20 cellular contexts compared by ENCODE assay signal in genomic region chr3:39103791-39104552, GRCh38. TPM values are rescaled to one million over a fixed set of nuclear protein-coding genes. Genes with fewer than 3 reads are reported as not detected.
DNase-seq lines count a peak whose midpoint lies in the region; ATAC-seq, FAIRE-seq and TF ChIP-seq lines count a peak whose summit lies in the region.
"Had no signal": no experiment of that assay in that cellular context is flagged by ENCODE, and none has a peak within 500 bp of the region (broad histone marks: within the 10 kb centered on the region; RNA-seq: fewer than 3 reads in every experiment).

No MANE protein-coding gene starts in this region.

- no peaks in the 10 kb centered on the region for H3K36me3 Mint-ChIP-seq in natural killer cell treated with Interleukin-12 subunit alpha and Interleukin-12 subunit beta and Interleukin-15 and Interleukin-18, amount 100 ng/mL, for 72 hours
- no peaks in the 10 kb centered on the region for H3K36me3 Mint-ChIP-seq in natural killer cell
- peaks cover 17% of the 10 kb centered on the region for H3K36me3 Mint-ChIP-seq in central memory CD8-positive, alpha-beta T cell (ENCODE audit: insufficient read depth)
- H3K36me3 Mint-ChIP-seq in neural crest cell (ENCODE audit: low read depth), result no peaks in the 10 kb centered on the region

- H3K27ac Mint-ChIP-seq in natural killer cell treated with Interleukin-12 subunit alpha and Interleukin-12 subunit beta and Interleukin-15 and Interleukin-18, amount 100 ng/mL, for 72 hours, result no peak overlapping the region
- H3K27ac Mint-ChIP-seq in natural killer cell (no peak overlapping the region), neural crest cell (ENCODE audit: unreplicated experiment) (peak overlapping the region; percentile 27)
- H3K27ac Mint-ChIP-seq in central memory CD8-positive, alpha-beta T cell (ENCODE audit: low read depth), result peak overlapping the region; percentile 70

- peak; percentile 39 for DNase-seq in natural killer cell treated with Interleukin-12 subunit alpha and Interleukin-12 subunit beta and Interleukin-15 and Interleukin-18, amount 100 ng/mL, for 72 hours (ENCODE audit: low spot score)
- DNase-seq in natural killer cell (no peak), neural crest cell (ENCODE audit: low read depth, low spot score) (no peak), urothelium cell line (ENCODE audit: low spot score) (no peak), NCI-H748 treated with DMSO at 0.1 percent for 48 hours (lab: John Stamatoyannopoulos, UW) (no peak)
- no peak for DNase-seq in central memory CD8-positive, alpha-beta T cell (ENCODE audit: low spot score in 2 of 2)
- DNase-seq: activated naive CD4-positive, alpha-beta T cell treated with anti-CD3 and anti-CD28 coated beads, Interleukin-2, amount 50 U/mL, for 16 hours; DMS153; effector CD4-positive, alpha-beta T cell; lower lobe of right lung; NCI-H2107; NCI-H526 treated with DMSO at 0.1 percent for 48 hours; Peyer's patch; sigmoid colon; uterus had no signal

- H3K4me3 Mint-ChIP-seq in natural killer cell treated with Interleukin-12 subunit alpha and Interleukin-12 subunit beta and Interleukin-15 and Interleukin-18, amount 100 ng/mL, for 72 hours, result no peak overlapping the region
- no peak overlapping the region for H3K4me3 Mint-ChIP-seq in natural killer cell
- H3K4me3 Mint-ChIP-seq in central memory CD8-positive, alpha-beta T cell, result no peak overlapping the region
- H3K4me3 Mint-ChIP-seq in neural crest cell, result peak overlapping the region; percentile 89

- H3K27me3 Mint-ChIP-seq in natural killer cell treated with Interleukin-12 subunit alpha and Interleukin-12 subunit beta and Interleukin-15 and Interleukin-18, amount 100 ng/mL, for 72 hours, result peaks cover 11 to 12% of the 10 kb centered on the region in 2 donors
- peaks cover 13 to 27% of the 10 kb centered on the region in 2 donors for H3K27me3 Mint-ChIP-seq in natural killer cell (ENCODE audit: low read depth in 2 of 2)
- no peaks in the 10 kb centered on the region for H3K27me3 Mint-ChIP-seq in central memory CD8-positive, alpha-beta T cell
- H3K27me3 Mint-ChIP-seq in neural crest cell (ENCODE audit: low read depth), result no peaks in the 10 kb centered on the region

- FAIRE-seq in urothelium cell line (lab: Jason Lieb, UNC), result no peak
- FAIRE-seq: GM18507, GM19239 had no signal

- H3K4me1 Mint-ChIP-seq in natural killer cell treated with Interleukin-12 subunit alpha and Interleukin-12 subunit beta and Interleukin-15 and Interleukin-18, amount 100 ng/mL, for 72 hours (ENCODE audit: low read depth in 2 of 2), result peaks cover 31 to 35% of the 10 kb centered on the region in 2 donors
- H3K4me1 Mint-ChIP-seq in natural killer cell (peaks cover 36 to 56% of the 10 kb centered on the region in 2 donors), neural crest cell (peaks cover 41% of the 10 kb centered on the region)
- peaks cover 53% of the 10 kb centered on the region for H3K4me1 Mint-ChIP-seq in central memory CD8-positive, alpha-beta T cell

- no peak for TF ChIP-seq CTCF in natural killer cell (IDR thresholded peaks at IDR 0.05)
- TF ChIP-seq CTCF in neural crest cell (conservative IDR thresholded peaks at IDR 0.05), result no peak

- intact Hi-C loops in natural killer cell (cut with micrococcal nuclease), result loop anchor here (10.0 kb wide), 1 partner anchor 81 kb away; no protein-coding TSS in a partner anchor

- no peak for ATAC-seq in natural killer cell treated with Interleukin-12 subunit alpha and Interleukin-12 subunit beta and Interleukin-15 and Interleukin-18, amount 100 ng/mL, for 72 hours
- ATAC-seq in natural killer cell (no peak), HG02759 (IDR thresholded peaks at IDR 0.05; ENCODE audit: unreplicated experiment) (no peak), HG03095 (IDR thresholded peaks at IDR 0.05; ENCODE audit: unreplicated experiment) (no peak)
- no peak for ATAC-seq in central memory CD8-positive, alpha-beta T cell (replicated peaks; ENCODE audit: extremely low read depth, poor library complexity, severe bottlenecking)
- ATAC-seq: lower lobe of right lung, SK-N-SH treated with all-trans-retinoic acid at 6 μM for 48 hours had no signal

- H3K9me3 Mint-ChIP-seq in natural killer cell treated with Interleukin-12 subunit alpha and Interleukin-12 subunit beta and Interleukin-15 and Interleukin-18, amount 100 ng/mL, for 72 hours, result no peaks in the 10 kb centered on the region
- no peaks in the 10 kb centered on the region for H3K9me3 Mint-ChIP-seq in natural killer cell
- no peaks in the 10 kb centered on the region for H3K9me3 Mint-ChIP-seq in central memory CD8-positive, alpha-beta T cell
- no peaks in the 10 kb centered on the region for H3K9me3 Mint-ChIP-seq in neural crest cell

RNA-seq across cellular contexts. Expression of gene GORASP1, which starts 3.5 kb away (rescaled TPM):
- 10 to 100 TPM; 12.9 to 16.6 TPM for total RNA-seq in natural killer cell treated with Interleukin-12 subunit alpha and Interleukin-12 subunit beta and Interleukin-15 and Interleukin-18, amount 100 ng/mL, for 72 hours
- total RNA-seq in natural killer cell (10 to 100 TPM; 20.2 to 21.3 (median 20.8) TPM), neural crest cell (54.0 TPM in 2 replicates)

RNA-seq across cellular contexts. Expression of gene TTC21A, which starts 3.5 kb away (rescaled TPM):
- total RNA-seq in natural killer cell treated with Interleukin-12 subunit alpha and Interleukin-12 subunit beta and Interleukin-15 and Interleukin-18, amount 100 ng/mL, for 72 hours, result 1 to 10 TPM in 1 of 2 donors, under 1 TPM in 1; 0.12 to 1.8 TPM
- total RNA-seq in natural killer cell (1 to 10 TPM; 2.1 to 3.9 (median 2.4) TPM), neural crest cell (6.8 and 8.2 TPM in 2 replicates)

RNA-seq across cellular contexts. Expression of gene CSRNP1, which starts 49.4 kb away (rescaled TPM):
- 10 to 100 TPM; 10.8 to 18.4 TPM for total RNA-seq in natural killer cell treated with Interleukin-12 subunit alpha and Interleukin-12 subunit beta and Interleukin-15 and Interleukin-18, amount 100 ng/mL, for 72 hours
- total RNA-seq in natural killer cell, result 100 to 1,000 TPM; 208 to 300 (median 253) TPM
- total RNA-seq in neural crest cell, result 2.4 TPM in 2 replicates

RNA-seq across cellular contexts. Expression of gene WDR48, which starts 52.2 kb away (rescaled TPM):
- 10 to 100 TPM; 26.9 to 31.8 TPM for total RNA-seq in natural killer cell treated with Interleukin-12 subunit alpha and Interleukin-12 subunit beta and Interleukin-15 and Interleukin-18, amount 100 ng/mL, for 72 hours
- total RNA-seq in natural killer cell, result 100 to 1,000 TPM in 1 of 3 donors, 10 to 100 TPM in 2; 89.1 to 101 (median 91.5) TPM
- 44.7 and 47.2 TPM in 2 replicates for total RNA-seq in neural crest cell

RNA-seq across cellular contexts. Expression of gene SCN11A, which starts 52.2 kb away (rescaled TPM):
- total RNA-seq in natural killer cell treated with Interleukin-12 subunit alpha and Interleukin-12 subunit beta and Interleukin-15 and Interleukin-18, amount 100 ng/mL, for 72 hours, result under 1 TPM; 0.05 to 0.14 TPM
- total RNA-seq in natural killer cell (under 1 TPM in 2 of 3 donors, not detected in 1; 0.07 to 0.08 TPM), neural crest cell (0.48 and 0.63 TPM in 2 replicates)

Comparison
In these comparisons a context has a peak if more than half of its experiments do, and no peak if none do; other contexts are left out.
1. RNA of gene CSRNP1, which starts 49.4 kb away (total RNA-seq): 208 to 300 TPM in natural killer cell; 10.8 to 18.4 TPM in natural killer cell treated with Interleukin-12 subunit alpha and Interleukin-12 subunit beta and Interleukin-15 and Interleukin-18, amount 100 ng/mL, for 72 hours and 2.4 TPM in neural crest cell; every median in the first group is over 10 times any median in the second.
2. H3K27ac Mint-ChIP-seq: peak in central memory CD8-positive, alpha-beta T cell (single experiment) and neural crest cell (single experiment); none in natural killer cell treated with Interleukin-12 subunit alpha and Interleukin-12 subunit beta and Interleukin-15 and Interleukin-18, amount 100 ng/mL, for 72 hours (0 of 2) and natural killer cell (0 of 2).